Comparison of ENCODE assay signal across 8 cellular contexts in genomic region chr6:154156135-154156948, GRCh38.
A peak's percentile ranks its signal among the peaks of the same experiment; 100 is the strongest.
DNase-seq lines count a peak whose midpoint lies in the region; ATAC-seq, FAIRE-seq and TF ChIP-seq lines count a peak whose summit lies in the region.

No MANE protein-coding gene starts in this region.

- H3K27ac ChIP-seq in VCaP (peak overlapping the region; percentile 7; the same call in 1 of the 2 replicates), HepG2 (ENCODE audit: extremely low read length, insufficient read depth, low read length) (no peak overlapping the region)

- no peaks in the 10 kb centered on the region for H3K27me3 Mint-ChIP-seq in MCF 10A (ENCODE audit: insufficient read depth, unreplicated experiment)

- peaks cover 4% of the 10 kb centered on the region for H3K4me1 Mint-ChIP-seq in MCF 10A (ENCODE audit: insufficient read depth, unreplicated experiment)

- no peaks in the 10 kb centered on the region for H3K36me3 ChIP-seq in HepG2 (replicated peaks in 1 of 2; ENCODE audit: control insufficient read depth in 1 of 2, insufficient read depth in 2 of 2, low read length in 2 of 2)

- H3K9me3 Mint-ChIP-seq in MCF 10A (ENCODE audit: unreplicated experiment), result no peaks in the 10 kb centered on the region

- CTCF ChIA-PET in MCF 10A (lab: Yijun Ruan, JAX) (interaction anchor here (0.6 to 7.7 kb wide), 5 partner anchors 12 to 264 kb away, joined by 3 to 160 read pairs (median 3); no protein-coding TSS in a partner anchor), HepG2 (lab: Yijun Ruan, JAX; ENCODE audit: low intra/inter-chr PET ratio, low total read pairs) (interaction anchor here (3.2 kb wide), 1 partner anchor 121 kb away, joined by 25 read pairs; no protein-coding TSS in a partner anchor)

- no peak for FAIRE-seq in HepG2 (lab: Jason Lieb, UNC)

- H3K27me3 ChIP-seq in HepG2 (ENCODE audit: control insufficient read depth in 1 of 2, insufficient read depth in 2 of 2, low read length in 2 of 2), result no peaks in the 10 kb centered on the region; a peak in 2 of 5 replicates

- H3K4me3 ChIP-seq in HepG2 (replicated peaks in 1 of 3; ENCODE audit: insufficient read depth in 1 of 3, low read depth in 2 of 3, low read length in 3 of 3), result no peak overlapping the region

- H3K9ac ChIP-seq in HepG2 (ENCODE audit: insufficient read depth, low read depth, low read length), result no peak overlapping the region

- no peak overlapping the region for H3K27ac Mint-ChIP-seq in MCF 10A (ENCODE audit: low read depth, unreplicated experiment)

- no peak for TF ChIP-seq RAD21 in HepG2 (CRISPR knock-in tag; IDR thresholded peaks at IDR 0.05)

- no peak for TF ChIP-seq EP300 in HepG2 (IDR thresholded peaks at IDR 0.05; ENCODE audit: low read depth in 2 of 2, low read length in 2 of 2)
- TF ChIP-seq EP300 in HepG2 (CRISPR knock-in tag; IDR thresholded peaks at IDR 0.05; ENCODE audit: borderline replicate concordance), result no peak

- no peak overlapping the region for H3K4me3 Mint-ChIP-seq in MCF 10A (ENCODE audit: unreplicated experiment)

- no peaks in the 10 kb centered on the region for H3K36me3 Mint-ChIP-seq in MCF 10A (ENCODE audit: insufficient read depth, unreplicated experiment)

- in situ Hi-C loops in HepG2 (cut with HindIII; ENCODE audit: extremely low pct_ligation_motif_present, low pct_unique_long_range_greater_than_20kb), result loop anchor here (10.0 to 25.0 kb wide), 3 partner anchors 208 to 506 kb away; partner anchors contain the start of gene CNKSR3

- no peak overlapping the region for H2AFZ ChIP-seq in HepG2 (ENCODE audit: low read length)

- H3K4me1 ChIP-seq in HepG2 (ENCODE audit: insufficient read depth, low read length), result no peaks in the 10 kb centered on the region

- H3K9me3 ChIP-seq in HepG2 (ENCODE audit: low read length), result 0 out of 2 replicates have a peak, but pooled peaks cover 6% of the 10 kb centered on the region

- no peaks in the 10 kb centered on the region for H4K20me1 ChIP-seq in HepG2 (ENCODE audit: insufficient read depth, low read length)

- 39% methylated on average over 12 of the region's 12 CpGs for WGBS in HepG2 (ENCODE audit: low lambda C conversion rate)

- TF ChIP-seq CTCF in VCaP (conservative IDR thresholded peaks at IDR 0.05) (peak; percentile 90), MCF 10A (IDR thresholded peaks at IDR 0.05; ENCODE audit: unreplicated experiment) (peak; percentile 51), HepG2 (CRISPR knock-in tag; IDR thresholded peaks at IDR 0.05) (peak; percentile 63)

- intact Hi-C loops in Right ventricle myocardium inferior (cut with DNase I) (loop anchor here (2.0 to 10.0 kb wide), 4 partner anchors 212 to 518 kb away; no protein-coding TSS in a partner anchor), cardiac septum (cut with DNase I) (loop anchor here (10.0 kb wide), 3 partner anchors 188 to 248 kb away; no protein-coding TSS in a partner anchor), MCF 10A (cut with micrococcal nuclease) (loop anchor here (10.0 kb wide), 1 partner anchor 922 kb away; no protein-coding TSS in a partner anchor), HepG2 (cut with micrococcal nuclease; ENCODE audit: unreplicated experiment) (loop anchor here (1.0 to 10.0 kb wide), 2 partner anchors 188 to 214 kb away; no protein-coding TSS in a partner anchor)

- BruUV-seq in MCF 10A (replicated peaks; lab: Mats Ljungman, UMichigan) (no TSS peak), HepG2 (replicated peaks; lab: Mats Ljungman, UMichigan) (no TSS peak)

- POLR2A ChIA-PET in MCF 10A (lab: Yijun Ruan, JAX), result interaction anchor here (2.3 kb wide), 1 partner anchor 121 kb away, joined by 8 read pairs; no protein-coding TSS in a partner anchor
- POLR2A ChIA-PET in HepG2 (lab: Yijun Ruan, JAX), result no interaction called here

- peak overlapping the region; percentile 20; the same call in 1 of the 2 replicates for H3K4me2 ChIP-seq in HepG2 (ENCODE audit: low read depth, low read length)

- ATAC-seq in Right ventricle myocardium inferior, result peak; percentile 60
- peak; percentile 78 for ATAC-seq in HG02840 (IDR thresholded peaks at IDR 0.05; ENCODE audit: low FRiP score, unreplicated experiment)
- peak; percentile 99 for ATAC-seq in HepG2

- no peaks in the 10 kb centered on the region for H3K79me2 ChIP-seq in HepG2 (ENCODE audit: insufficient read depth, low read length)

- DNase-seq in Right ventricle myocardium inferior (ENCODE audit: missing footprints), result no peak
- no peak for DNase-seq in cardiac septum (ENCODE audit: low spot score)
- DNase-seq in NCI-H146 treated with DMSO at 0.1 percent for 48 hours (lab: John Stamatoyannopoulos, UW; ENCODE audit: unreplicated experiment), result peak; percentile 38
- peak; percentile 57 for DNase-seq in MCF 10A (ENCODE audit: unreplicated experiment)
- DNase-seq in HepG2 (ENCODE audit: low spot score), result peak; percentile 30
- peak; percentile 42 to 44 for DNase-seq in stimulated activated CD8-positive, alpha-beta memory T cell treated with anti-CD3 and anti-CD28 coated beads, Interleukin-7, amount 100 ng/mL, for 4 hours (ENCODE audit: low read depth in 2 of 2)

- TF ChIP-seq POLR2A in HepG2 (IDR thresholded peaks at IDR 0.05; ENCODE audit: insufficient read depth in 1 of 2, low read depth in 2 of 2, low read length in 2 of 2), result no peak

TF ChIP-seq in HepG2, 621 proteins besides CTCF, POLR2A, EP300 and RAD21:
- peak; percentile 67 for TF ChIP-seq STAG1 (CRISPR knock-in tag; IDR thresholded peaks at IDR 0.05)
- 0 out of 2 replicates have a peak, but pooled peaks have one; percentile 24 for TF ChIP-seq ZSCAN31 (CRISPR knock-in tag; IDR thresholded peaks at IDR 0.05; ENCODE audit: low read depth)
- TF ChIP-seq ZFYVE20 (CRISPR knock-in tag; IDR thresholded peaks at IDR 0.05; ENCODE audit: borderline replicate concordance, low read depth), result no peak
- no peak for TF ChIP-seq SP1 (IDR thresholded peaks at IDR 0.05)
- TF ChIP-seq SP1 (CRISPR knock-in tag; IDR thresholded peaks at IDR 0.05), result no peak
- TF ChIP-seq, protein P1, sequence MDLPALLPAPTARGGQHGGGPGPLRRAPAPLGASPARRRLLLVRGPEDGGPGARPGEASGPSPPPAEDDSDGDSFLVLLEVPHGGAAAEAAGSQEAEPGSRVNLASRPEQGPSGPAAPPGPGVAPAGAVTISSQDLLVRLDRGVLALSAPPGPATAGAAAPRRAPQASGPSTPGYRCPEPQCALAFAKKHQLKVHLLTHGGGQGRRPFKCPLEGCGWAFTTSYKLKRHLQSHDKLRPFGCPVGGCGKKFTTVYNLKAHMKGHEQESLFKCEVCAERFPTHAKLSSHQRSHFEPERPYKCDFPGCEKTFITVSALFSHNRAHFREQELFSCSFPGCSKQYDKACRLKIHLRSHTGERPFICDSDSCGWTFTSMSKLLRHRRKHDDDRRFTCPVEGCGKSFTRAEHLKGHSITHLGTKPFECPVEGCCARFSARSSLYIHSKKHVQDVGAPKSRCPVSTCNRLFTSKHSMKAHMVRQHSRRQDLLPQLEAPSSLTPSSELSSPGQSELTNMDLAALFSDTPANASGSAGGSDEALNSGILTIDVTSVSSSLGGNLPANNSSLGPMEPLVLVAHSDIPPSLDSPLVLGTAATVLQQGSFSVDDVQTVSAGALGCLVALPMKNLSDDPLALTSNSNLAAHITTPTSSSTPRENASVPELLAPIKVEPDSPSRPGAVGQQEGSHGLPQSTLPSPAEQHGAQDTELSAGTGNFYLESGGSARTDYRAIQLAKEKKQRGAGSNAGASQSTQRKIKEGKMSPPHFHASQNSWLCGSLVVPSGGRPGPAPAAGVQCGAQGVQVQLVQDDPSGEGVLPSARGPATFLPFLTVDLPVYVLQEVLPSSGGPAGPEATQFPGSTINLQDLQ (CRISPR knock-in tag; IDR thresholded peaks at IDR 0.05), result no peak
- peak; percentile 66 for TF ChIP-seq ZBTB33 (CRISPR knock-in tag; IDR thresholded peaks at IDR 0.05)
- TF ChIP-seq NR2F2 (IDR thresholded peaks at IDR 0.05; ENCODE audit: borderline replicate concordance, low read depth), result no peak
- no peak for TF ChIP-seq ZNF331 (CRISPR knock-in tag; IDR thresholded peaks at IDR 0.05)
- TF ChIP-seq CENPT (CRISPR knock-in tag; IDR thresholded peaks at IDR 0.05; ENCODE audit: low read depth), result no peak
- peak; percentile 54; the same call in 1 of the 2 replicates for TF ChIP-seq SMC3 (IDR thresholded peaks at IDR 0.05; ENCODE audit: low read length)
- no peak for TF ChIP-seq RFX1 (IDR thresholded peaks at IDR 0.05)
- no peak for TF ChIP-seq HNF4G (IDR thresholded peaks at IDR 0.05; ENCODE audit: borderline replicate concordance, low read depth, low read length)
- no peak for TF ChIP-seq HNF4G (CRISPR knock-in tag; IDR thresholded peaks at IDR 0.05; ENCODE audit: borderline replicate concordance, low read depth)
- TF ChIP-seq HMGXB4 (CRISPR knock-in tag; IDR thresholded peaks at IDR 0.05; ENCODE audit: borderline replicate concordance in 1 of 2, low read depth in 1 of 2), result 0 out of 4 replicates have a peak, but pooled peaks of 1 of the 2 experiments have one; percentile 30

Comparison
In these comparisons a context has a peak if more than half of its experiments do, and no peak if none do; other contexts are left out.
1. DNase-seq: peak in NCI-H146 treated with DMSO at 0.1 percent for 48 hours (single experiment), MCF 10A (single experiment), HepG2 (single experiment) and stimulated activated CD8-positive, alpha-beta memory T cell treated with anti-CD3 and anti-CD28 coated beads, Interleukin-7, amount 100 ng/mL, for 4 hours (2 of 2); none in Right ventricle myocardium inferior (single experiment) and cardiac septum (single experiment).
2. Peak in every context shown above with its lines, with median percentiles within 50 percentile points of each other: ATAC-seq and CTCF ChIP-seq.